In genomic region chr9:130201399-130201873, GRCh38 we compare ENCODE assay signal across 1 cellular context.
TF ChIP-seq lines count a peak whose summit lies in the region.

No MANE protein-coding gene starts in this region.

TF ChIP-seq in GM23338, 12 proteins besides CTCF, POLR2A, EP300 and RAD21:
- no peak for TF ChIP-seq NANOG (IDR thresholded peaks at IDR 0.05; ENCODE audit: borderline replicate concordance)
- no peak for TF ChIP-seq ZNF114 (CRISPR knock-in tag; IDR thresholded peaks at IDR 0.05)
- no peak for TF ChIP-seq EZH2phosphoT487 (IDR thresholded peaks at IDR 0.05; ENCODE audit: unreplicated experiment)
- TF ChIP-seq EZH2 (IDR thresholded peaks at IDR 0.05; ENCODE audit: low read depth, unreplicated experiment): no peak
- no peak for TF ChIP-seq CREB1 (CRISPR knock-in tag; IDR thresholded peaks at IDR 0.05; ENCODE audit: low read depth)
- no peak for TF ChIP-seq ZNF331 (CRISPR knock-in tag; IDR thresholded peaks at IDR 0.05; ENCODE audit: low read depth)
- TF ChIP-seq, protein P1, sequence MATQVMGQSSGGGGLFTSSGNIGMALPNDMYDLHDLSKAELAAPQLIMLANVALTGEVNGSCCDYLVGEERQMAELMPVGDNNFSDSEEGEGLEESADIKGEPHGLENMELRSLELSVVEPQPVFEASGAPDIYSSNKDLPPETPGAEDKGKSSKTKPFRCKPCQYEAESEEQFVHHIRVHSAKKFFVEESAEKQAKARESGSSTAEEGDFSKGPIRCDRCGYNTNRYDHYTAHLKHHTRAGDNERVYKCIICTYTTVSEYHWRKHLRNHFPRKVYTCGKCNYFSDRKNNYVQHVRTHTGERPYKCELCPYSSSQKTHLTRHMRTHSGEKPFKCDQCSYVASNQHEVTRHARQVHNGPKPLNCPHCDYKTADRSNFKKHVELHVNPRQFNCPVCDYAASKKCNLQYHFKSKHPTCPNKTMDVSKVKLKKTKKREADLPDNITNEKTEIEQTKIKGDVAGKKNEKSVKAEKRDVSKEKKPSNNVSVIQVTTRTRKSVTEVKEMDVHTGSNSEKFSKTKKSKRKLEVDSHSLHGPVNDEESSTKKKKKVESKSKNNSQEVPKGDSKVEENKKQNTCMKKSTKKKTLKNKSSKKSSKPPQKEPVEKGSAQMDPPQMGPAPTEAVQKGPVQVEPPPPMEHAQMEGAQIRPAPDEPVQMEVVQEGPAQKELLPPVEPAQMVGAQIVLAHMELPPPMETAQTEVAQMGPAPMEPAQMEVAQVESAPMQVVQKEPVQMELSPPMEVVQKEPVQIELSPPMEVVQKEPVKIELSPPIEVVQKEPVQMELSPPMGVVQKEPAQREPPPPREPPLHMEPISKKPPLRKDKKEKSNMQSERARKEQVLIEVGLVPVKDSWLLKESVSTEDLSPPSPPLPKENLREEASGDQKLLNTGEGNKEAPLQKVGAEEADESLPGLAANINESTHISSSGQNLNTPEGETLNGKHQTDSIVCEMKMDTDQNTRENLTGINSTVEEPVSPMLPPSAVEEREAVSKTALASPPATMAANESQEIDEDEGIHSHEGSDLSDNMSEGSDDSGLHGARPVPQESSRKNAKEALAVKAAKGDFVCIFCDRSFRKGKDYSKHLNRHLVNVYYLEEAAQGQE (IDR thresholded peaks at IDR 0.05; ENCODE audit: unreplicated experiment): no peak
- no peak for TF ChIP-seq STAT1 (IDR thresholded peaks at IDR 0.05; ENCODE audit: unreplicated experiment)
- no peak for TF ChIP-seq POLR2AphosphoS5 (IDR thresholded peaks at IDR 0.05; ENCODE audit: low read depth)
- TF ChIP-seq, protein P2, sequence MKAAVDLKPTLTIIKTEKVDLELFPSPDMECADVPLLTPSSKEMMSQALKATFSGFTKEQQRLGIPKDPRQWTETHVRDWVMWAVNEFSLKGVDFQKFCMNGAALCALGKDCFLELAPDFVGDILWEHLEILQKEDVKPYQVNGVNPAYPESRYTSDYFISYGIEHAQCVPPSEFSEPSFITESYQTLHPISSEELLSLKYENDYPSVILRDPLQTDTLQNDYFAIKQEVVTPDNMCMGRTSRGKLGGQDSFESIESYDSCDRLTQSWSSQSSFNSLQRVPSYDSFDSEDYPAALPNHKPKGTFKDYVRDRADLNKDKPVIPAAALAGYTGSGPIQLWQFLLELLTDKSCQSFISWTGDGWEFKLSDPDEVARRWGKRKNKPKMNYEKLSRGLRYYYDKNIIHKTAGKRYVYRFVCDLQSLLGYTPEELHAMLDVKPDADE (IDR thresholded peaks at IDR 0.05): no peak
- TF ChIP-seq, protein P3, sequence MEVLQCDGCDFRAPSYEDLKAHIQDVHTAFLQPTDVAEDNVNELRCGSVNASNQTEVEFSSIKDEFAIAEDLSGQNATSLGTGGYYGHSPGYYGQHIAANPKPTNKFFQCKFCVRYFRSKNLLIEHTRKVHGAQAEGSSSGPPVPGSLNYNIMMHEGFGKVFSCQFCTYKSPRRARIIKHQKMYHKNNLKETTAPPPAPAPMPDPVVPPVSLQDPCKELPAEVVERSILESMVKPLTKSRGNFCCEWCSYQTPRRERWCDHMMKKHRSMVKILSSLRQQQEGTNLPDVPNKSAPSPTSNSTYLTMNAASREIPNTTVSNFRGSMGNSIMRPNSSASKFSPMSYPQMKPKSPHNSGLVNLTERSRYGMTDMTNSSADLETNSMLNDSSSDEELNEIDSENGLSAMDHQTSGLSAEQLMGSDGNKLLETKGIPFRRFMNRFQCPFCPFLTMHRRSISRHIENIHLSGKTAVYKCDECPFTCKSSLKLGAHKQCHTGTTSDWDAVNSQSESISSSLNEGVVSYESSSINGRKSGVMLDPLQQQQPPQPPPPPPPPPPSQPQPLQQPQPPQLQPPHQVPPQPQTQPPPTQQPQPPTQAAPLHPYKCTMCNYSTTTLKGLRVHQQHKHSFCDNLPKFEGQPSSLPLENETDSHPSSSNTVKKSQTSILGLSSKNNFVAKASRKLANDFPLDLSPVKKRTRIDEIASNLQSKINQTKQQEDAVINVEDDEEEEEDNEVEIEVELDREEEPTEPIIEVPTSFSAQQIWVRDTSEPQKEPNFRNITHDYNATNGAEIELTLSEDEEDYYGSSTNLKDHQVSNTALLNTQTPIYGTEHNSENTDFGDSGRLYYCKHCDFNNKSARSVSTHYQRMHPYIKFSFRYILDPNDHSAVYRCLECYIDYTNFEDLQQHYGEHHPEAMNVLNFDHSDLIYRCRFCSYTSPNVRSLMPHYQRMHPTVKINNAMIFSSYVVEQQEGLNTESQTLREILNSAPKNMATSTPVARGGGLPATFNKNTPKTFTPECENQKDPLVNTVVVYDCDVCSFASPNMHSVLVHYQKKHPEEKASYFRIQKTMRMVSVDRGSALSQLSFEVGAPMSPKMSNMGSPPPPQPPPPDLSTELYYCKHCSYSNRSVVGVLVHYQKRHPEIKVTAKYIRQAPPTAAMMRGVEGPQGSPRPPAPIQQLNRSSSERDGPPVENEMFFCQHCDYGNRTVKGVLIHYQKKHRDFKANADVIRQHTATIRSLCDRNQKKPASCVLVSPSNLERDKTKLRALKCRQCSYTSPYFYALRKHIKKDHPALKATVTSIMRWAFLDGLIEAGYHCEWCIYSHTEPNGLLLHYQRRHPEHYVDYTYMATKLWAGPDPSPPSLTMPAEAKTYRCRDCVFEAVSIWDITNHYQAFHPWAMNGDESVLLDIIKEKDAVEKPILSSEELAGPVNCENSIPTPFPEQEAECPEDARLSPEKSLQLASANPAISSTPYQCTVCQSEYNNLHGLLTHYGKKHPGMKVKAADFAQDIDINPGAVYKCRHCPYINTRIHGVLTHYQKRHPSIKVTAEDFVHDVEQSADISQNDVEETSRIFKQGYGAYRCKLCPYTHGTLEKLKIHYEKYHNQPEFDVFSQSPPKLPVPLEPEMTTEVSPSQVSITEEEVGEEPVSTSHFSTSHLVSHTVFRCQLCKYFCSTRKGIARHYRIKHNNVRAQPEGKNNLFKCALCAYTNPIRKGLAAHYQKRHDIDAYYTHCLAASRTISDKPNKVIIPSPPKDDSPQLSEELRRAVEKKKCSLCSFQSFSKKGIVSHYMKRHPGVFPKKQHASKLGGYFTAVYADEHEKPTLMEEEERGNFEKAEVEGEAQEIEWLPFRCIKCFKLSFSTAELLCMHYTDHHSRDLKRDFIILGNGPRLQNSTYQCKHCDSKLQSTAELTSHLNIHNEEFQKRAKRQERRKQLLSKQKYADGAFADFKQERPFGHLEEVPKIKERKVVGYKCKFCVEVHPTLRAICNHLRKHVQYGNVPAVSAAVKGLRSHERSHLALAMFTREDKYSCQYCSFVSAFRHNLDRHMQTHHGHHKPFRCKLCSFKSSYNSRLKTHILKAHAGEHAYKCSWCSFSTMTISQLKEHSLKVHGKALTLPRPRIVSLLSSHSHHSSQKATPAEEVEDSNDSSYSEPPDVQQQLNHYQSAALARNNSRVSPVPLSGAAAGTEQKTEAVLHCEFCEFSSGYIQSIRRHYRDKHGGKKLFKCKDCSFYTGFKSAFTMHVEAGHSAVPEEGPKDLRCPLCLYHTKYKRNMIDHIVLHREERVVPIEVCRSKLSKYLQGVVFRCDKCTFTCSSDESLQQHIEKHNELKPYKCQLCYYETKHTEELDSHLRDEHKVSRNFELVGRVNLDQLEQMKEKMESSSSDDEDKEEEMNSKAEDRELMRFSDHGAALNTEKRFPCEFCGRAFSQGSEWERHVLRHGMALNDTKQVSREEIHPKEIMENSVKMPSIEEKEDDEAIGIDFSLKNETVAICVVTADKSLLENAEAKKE (CRISPR knock-in tag; IDR thresholded peaks at IDR 0.05): no peak
- TF ChIP-seq JUNB (IDR thresholded peaks at IDR 0.05; ENCODE audit: unreplicated experiment): no peak
TF ChIP-seq in GM23338: peak in this region for 0.
